12 cellular contexts compared by ENCODE assay signal in genomic region chr13:94706854-94707399, GRCh38. TPM values are rescaled to one million over a fixed set of nuclear protein-coding genes. Genes with fewer than 3 reads are reported as not detected.
DNase-seq lines count a peak whose midpoint lies in the region; FAIRE-seq and TF ChIP-seq lines count a peak whose summit lies in the region.
"Had no signal": no experiment of that assay in that cellular context is flagged by ENCODE, and none has a peak within 500 bp of the region (broad histone marks: within the 10 kb centered on the region; RNA-seq: fewer than 3 reads in every experiment).

No MANE protein-coding gene starts in this region.

- H3K4me2 ChIP-seq in skeletal muscle satellite cell (ENCODE audit: low read length), result peak overlapping the region; percentile 59

- no peak overlapping the region for H3K9ac ChIP-seq in skeletal muscle satellite cell (ENCODE audit: low read depth, low read length)

- H3K36me3 ChIP-seq in WERI-Rb-1 (no peaks in the 10 kb centered on the region), skeletal muscle satellite cell (ENCODE audit: insufficient read depth, low read length) (no peaks in the 10 kb centered on the region)
- H3K36me3 ChIP-seq: sigmoid colon had no signal

- DNase-seq in NCI-H345 treated with DMSO at 0.1 percent for 48 hours (lab: John Stamatoyannopoulos, UW; ENCODE audit: unreplicated experiment), result peak; percentile 100
- DNase-seq in NCI-H345 (lab: John Stamatoyannopoulos, UW), result no peak
- no peak for DNase-seq in WERI-Rb-1
- peak; percentile 64 to 88 for DNase-seq in hippocampal formation (lab: John Stamatoyannopoulos, UW)
- DNase-seq in activated effector memory CD4-positive, alpha-beta T cell treated with anti-CD3 and anti-CD28 coated beads, Interleukin-2, amount 50 U/mL, for 16 hours, result no peak
- DNase-seq in GM19239 (ENCODE audit: insufficient read length, low spot score), result no peak
- DNase-seq in stimulated activated CD4-positive, alpha-beta T cell treated with anti-CD3 and anti-CD28 coated beads, Interleukin-2, amount 100 ng/mL, for 48 hours, result no peak
- DNase-seq: activated CD4-positive, alpha-beta T cell treated with anti-CD3 and anti-CD28 coated beads for 1 hour; RPMI8226; sigmoid colon had no signal

- TF ChIP-seq CTCF in WERI-Rb-1 (IDR thresholded peaks at IDR 0.05; ENCODE audit: low read depth, low read length), result no peak

- H3K9me3 ChIP-seq in WERI-Rb-1 (ENCODE audit: severe bottlenecking), result peaks cover 24% of the 10 kb centered on the region
- no peaks in the 10 kb centered on the region for H3K9me3 ChIP-seq in skeletal muscle satellite cell (replicated peaks; ENCODE audit: low read length)

- H3K4me3 ChIP-seq in WERI-Rb-1 (ENCODE audit: low read depth, low read length), result peak overlapping the region; percentile 6
- H3K4me3 ChIP-seq in skeletal muscle satellite cell (ENCODE audit: low read length), result no peak overlapping the region
- H3K4me3 ChIP-seq: sigmoid colon had no signal

- H3K4me1 ChIP-seq in skeletal muscle satellite cell (ENCODE audit: control insufficient read depth, insufficient read depth, low read length), result peaks cover 16% of the 10 kb centered on the region

- H3K27me3 ChIP-seq in WERI-Rb-1 (ENCODE audit: insufficient read depth, low read depth, severe bottlenecking) (peaks cover 94% of the 10 kb centered on the region), skeletal muscle satellite cell (ENCODE audit: control insufficient read depth, insufficient read depth, low read length) (peaks cover 96% of the 10 kb centered on the region)

- no peak for FAIRE-seq in GM19239 (lab: Jason Lieb, UNC)

- H3K27ac ChIP-seq in WERI-Rb-1, result no peak overlapping the region
- H3K27ac ChIP-seq: sigmoid colon had no signal

RNA-seq across cellular contexts. Expression of gene SOX21, which starts 5.4 kb away (rescaled TPM):
- not detected in 2 replicates for total RNA-seq in skeletal muscle satellite cell (2012; rRNA removed)
- total RNA-seq: liver, sigmoid colon had no signal

Comparison
In these comparisons a context has a peak if more than half of its experiments do, and no peak if none do; other contexts are left out.
1. DNase-seq: peak in NCI-H345 treated with DMSO at 0.1 percent for 48 hours (single experiment) and hippocampal formation (2 of 2); none in NCI-H345 (single experiment), WERI-Rb-1 (single experiment), activated effector memory CD4-positive, alpha-beta T cell treated with anti-CD3 and anti-CD28 coated beads, Interleukin-2, amount 50 U/mL, for 16 hours (single experiment), GM19239 (single experiment) and stimulated activated CD4-positive, alpha-beta T cell treated with anti-CD3 and anti-CD28 coated beads, Interleukin-2, amount 100 ng/mL, for 48 hours (0 of 2).